In genomic region chr1:150477320-150477719, GRCh38 we compare ENCODE assay signal across 16 cellular contexts. TPM values are rescaled to one million over a fixed set of nuclear protein-coding genes. Genes with fewer than 3 reads are reported as not detected.
DNase-seq lines count a peak whose midpoint lies in the region; ATAC-seq and TF ChIP-seq lines count a peak whose summit lies in the region.
"Had no signal": no experiment of that assay in that cellular context is flagged by ENCODE, and none has a peak within 500 bp of the region (broad histone marks: within the 10 kb centered on the region; RNA-seq: fewer than 3 reads in every experiment).

No MANE protein-coding gene starts in this region.

- POLR2A ChIA-PET in Panc1 (lab: Charles Lee): no interaction called here

- H3K27ac ChIP-seq in Panc1 (ENCODE audit: low read length) (no peak overlapping the region), heart right ventricle (peak overlapping the region in 7 of 10 donors; percentile 17 to 74 (median 30)), psoas muscle (peak overlapping the region; percentile 81)
- H3K27ac ChIP-seq: coronary artery, SJCRH30, suprapubic skin had no signal

- intact Hi-C loops in Panc1 (cut with micrococcal nuclease; ENCODE audit: unreplicated experiment): no loop called here
- intact Hi-C loops in heart right ventricle (cut with DNase I): loop anchor here in 2 of 10 donors (5.0 to 10.0 kb wide), 2 partner anchors 55 to 57 kb away; no protein-coding TSS in a partner anchor
- intact Hi-C loops in psoas muscle (cut with DNase I): loop anchor here in 1 of 2 donors (5.0 to 10.0 kb wide), 2 partner anchors 40 to 147 kb away; partner anchors contain the start of genes ENSA and FALEC

- H3K27me3 ChIP-seq in Panc1 (ENCODE audit: control insufficient read depth, insufficient read depth, low read length) (no peaks in the 10 kb centered on the region), heart right ventricle (no peaks in the 10 kb centered on the region), psoas muscle (ENCODE audit: insufficient read depth in 3 of 3, low read length in 2 of 3) (no peaks in the 10 kb centered on the region)
- H3K27me3 ChIP-seq: SJCRH30, suprapubic skin had no signal

- DNase-seq in EH (ENCODE audit: low read depth) (peak; percentile 6), Panc1 (ENCODE audit: low read depth, low spot score) (no peak), heart right ventricle (peak in 1 of 2 donors; percentile 20), psoas muscle (peak; percentile 26 to 81), NCI-H526 (lab: John Stamatoyannopoulos, UW) (no peak), NCI-H2196 (lab: John Stamatoyannopoulos, UW; ENCODE audit: unreplicated experiment) (no peak), SK-N-DZ (ENCODE audit: low spot score) (no peak)
- DNase-seq: activated CD8-positive, alpha-beta memory T cell treated with anti-CD3 and anti-CD28 coated beads, Interleukin-2, amount 50 U/mL, for 48 hours; activated naive CD8-positive, alpha-beta T cell treated with anti-CD3 and anti-CD28 coated beads, Interleukin-2, amount 10 ng/mL, durations not matched to agents 7 days and 5 days; NCI-H1105; SJCRH30 had no signal

- no peak overlapping the region for H3K4me3 ChIP-seq in Panc1 (ENCODE audit: low read depth in 2 of 2, low read length in 2 of 2)
- no peak overlapping the region for H3K4me3 ChIP-seq in heart right ventricle
- no peak overlapping the region for H3K4me3 ChIP-seq in psoas muscle
- H3K4me3 ChIP-seq: coronary artery, SJCRH30, suprapubic skin had no signal

- in situ Hi-C loops in Panc1 (cut with HindIII; ENCODE audit: low pct_unique_long_range_greater_than_20kb, low sequenced_read_pairs): no loop called here

- BruUV-seq in Panc1 (replicated peaks; lab: Mats Ljungman, UMichigan): no TSS peak

- WGBS in heart right ventricle, 2 donors: 52 to 59% methylated on average over 1 of the region's 1 CpG
- WGBS in psoas muscle, 3 donors: 29 to 37% (median 33%) methylated on average over 1 of the region's 1 CpG

- TF ChIP-seq CTCF in Panc1 (IDR thresholded peaks at IDR 0.05): no peak
- no peak for TF ChIP-seq CTCF in heart right ventricle (IDR thresholded peaks at IDR 0.05)
- TF ChIP-seq CTCF in psoas muscle (IDR thresholded peaks at IDR 0.05): no peak

- H3K4me1 ChIP-seq in Panc1 (ENCODE audit: control insufficient read depth, insufficient read depth, low read length): no peaks in the 10 kb centered on the region
- peaks cover 4 to 42% (median 26%) of the 10 kb centered on the region in 9 donors for H3K4me1 ChIP-seq in heart right ventricle
- H3K4me1 ChIP-seq in psoas muscle: peaks cover 54% of the 10 kb centered on the region
- H3K4me1 ChIP-seq: SJCRH30 had no signal

- H3K9me3 ChIP-seq in Panc1 (ENCODE audit: control insufficient read depth, insufficient read depth, low read depth, low read length) (no peaks in the 10 kb centered on the region), heart right ventricle (no peaks in the 10 kb centered on the region), psoas muscle (no peaks in the 10 kb centered on the region)
- H3K9me3 ChIP-seq: SJCRH30, suprapubic skin had no signal

- ATAC-seq in Panc1 (peak; percentile 43; the same call in 1 of the 2 replicates), heart right ventricle (peak; percentile 43 to 90 (median 74)), psoas muscle (peak; percentile 90 to 96 (median 94)), HG02642 (IDR thresholded peaks at IDR 0.05; ENCODE audit: poor library complexity, unreplicated experiment) (no peak)

- CTCF ChIA-PET in Panc1 (lab: Charles Lee): no interaction called here

- no peaks in the 10 kb centered on the region for H3K36me3 ChIP-seq in Panc1 (ENCODE audit: control insufficient read depth, insufficient read depth, low read length)
- H3K36me3 ChIP-seq in heart right ventricle: peaks cover 0 to 21% (median 3%) of the 10 kb centered on the region in 9 donors
- H3K36me3 ChIP-seq in psoas muscle (ENCODE audit: insufficient read depth in 1 of 2, low read depth in 1 of 2): peaks cover 0 to 3% of the 10 kb centered on the region in 2 donors

RNA-seq across cellular contexts. Expression of gene TARS2, which starts 9.9 kb away (rescaled TPM):
- total RNA-seq in Panc1 (2021; ENCODE audit: unreplicated experiment) (28.2 TPM), heart right ventricle (10 to 100 TPM; 25.1 to 44.4 (median 37.0) TPM), psoas muscle (10 to 100 TPM; 20.8 to 44.5 (median 32.9) TPM)
- 22.8 TPM for polyA plus RNA-seq in Panc1 (2012; ENCODE audit: insufficient read length)
- polyA plus RNA-seq in heart right ventricle (10 to 100 TPM; 19.1 to 27.4 TPM), psoas muscle (10 to 100 TPM in 2 of 3 donors, 1 to 10 TPM in 1; 9.6 to 24.0 (median 13.5) TPM)
- 42.0 and 57.9 TPM in 2 replicates for polyA plus RNA-seq in SK-N-DZ (2014; cell fraction: cytosol; rRNA removed)
- 30.7 and 38.4 TPM in 2 replicates for polyA plus RNA-seq in SK-N-DZ (2014; cell fraction: nucleus; rRNA removed)

RNA-seq across cellular contexts. Expression of gene ECM1, which starts 30.6 kb away (rescaled TPM):
- total RNA-seq in Panc1 (2021; ENCODE audit: unreplicated experiment) (2.2 TPM), heart right ventricle (10 to 100 TPM in 8 of 10 donors, 1 to 10 TPM in 2; 5.8 to 26.3 (median 12.8) TPM), psoas muscle (1 to 10 TPM; 2.9 to 4.6 (median 4.1) TPM)
- 1.2 TPM for polyA plus RNA-seq in Panc1 (2012; ENCODE audit: insufficient read length)
- polyA plus RNA-seq in heart right ventricle (10 to 100 TPM; 24.7 to 28.2 TPM), psoas muscle (1 to 10 TPM; 1.8 to 8.5 (median 2.7) TPM)
- polyA plus RNA-seq in SK-N-DZ (2014; cell fraction: cytosol; rRNA removed): 1.2 and 1.3 TPM in 2 replicates
- 8.0 and 10.6 TPM in 2 replicates for polyA plus RNA-seq in SK-N-DZ (2014; cell fraction: nucleus; rRNA removed)
- polyA plus RNA-seq: CD14-positive monocyte had no signal

RNA-seq across cellular contexts. Expression of gene FALEC, which starts 38.2 kb away (rescaled TPM):
- total RNA-seq in Panc1 (2021; ENCODE audit: unreplicated experiment) (1.0 TPM), heart right ventricle (under 1 TPM in 2 of 10 donors, not detected in 8; 0.46 to 0.60 TPM), psoas muscle (not detected)
- polyA plus RNA-seq in Panc1 (2012; ENCODE audit: insufficient read length): 0.53 TPM
- polyA plus RNA-seq in heart right ventricle (not detected), psoas muscle (1 to 10 TPM in 1 of 3 donors, under 1 TPM in 2; 0.38 to 1.2 (median 0.39) TPM)
- polyA plus RNA-seq in SK-N-DZ (2014; cell fraction: cytosol; rRNA removed): 0.58 and 0.60 TPM in 2 replicates
- not detected in 2 replicates for polyA plus RNA-seq in SK-N-DZ (2014; cell fraction: nucleus; rRNA removed)
- total RNA-seq: myocyte, SJCRH30, suprapubic skin had no signal
- polyA plus RNA-seq: CD14-positive monocyte had no signal

Comparison
In these comparisons a context has a peak if more than half of its experiments do, and no peak if none do; other contexts are left out.
1. DNase-seq: peak in EH (single experiment) and psoas muscle (2 of 2); none in Panc1 (single experiment), NCI-H526 (0 of 2), NCI-H2196 (single experiment) and SK-N-DZ (single experiment).